In genomic region chr12:57149309-57149900, GRCh38 we compare ENCODE assay signal across 1 cellular context.
TF ChIP-seq lines count a peak whose summit lies in the region.

No MANE protein-coding gene starts in this region.

TF ChIP-seq in GM23338, 12 proteins besides CTCF, POLR2A, EP300 and RAD21 (continued from another document):
- TF ChIP-seq, protein P1, sequence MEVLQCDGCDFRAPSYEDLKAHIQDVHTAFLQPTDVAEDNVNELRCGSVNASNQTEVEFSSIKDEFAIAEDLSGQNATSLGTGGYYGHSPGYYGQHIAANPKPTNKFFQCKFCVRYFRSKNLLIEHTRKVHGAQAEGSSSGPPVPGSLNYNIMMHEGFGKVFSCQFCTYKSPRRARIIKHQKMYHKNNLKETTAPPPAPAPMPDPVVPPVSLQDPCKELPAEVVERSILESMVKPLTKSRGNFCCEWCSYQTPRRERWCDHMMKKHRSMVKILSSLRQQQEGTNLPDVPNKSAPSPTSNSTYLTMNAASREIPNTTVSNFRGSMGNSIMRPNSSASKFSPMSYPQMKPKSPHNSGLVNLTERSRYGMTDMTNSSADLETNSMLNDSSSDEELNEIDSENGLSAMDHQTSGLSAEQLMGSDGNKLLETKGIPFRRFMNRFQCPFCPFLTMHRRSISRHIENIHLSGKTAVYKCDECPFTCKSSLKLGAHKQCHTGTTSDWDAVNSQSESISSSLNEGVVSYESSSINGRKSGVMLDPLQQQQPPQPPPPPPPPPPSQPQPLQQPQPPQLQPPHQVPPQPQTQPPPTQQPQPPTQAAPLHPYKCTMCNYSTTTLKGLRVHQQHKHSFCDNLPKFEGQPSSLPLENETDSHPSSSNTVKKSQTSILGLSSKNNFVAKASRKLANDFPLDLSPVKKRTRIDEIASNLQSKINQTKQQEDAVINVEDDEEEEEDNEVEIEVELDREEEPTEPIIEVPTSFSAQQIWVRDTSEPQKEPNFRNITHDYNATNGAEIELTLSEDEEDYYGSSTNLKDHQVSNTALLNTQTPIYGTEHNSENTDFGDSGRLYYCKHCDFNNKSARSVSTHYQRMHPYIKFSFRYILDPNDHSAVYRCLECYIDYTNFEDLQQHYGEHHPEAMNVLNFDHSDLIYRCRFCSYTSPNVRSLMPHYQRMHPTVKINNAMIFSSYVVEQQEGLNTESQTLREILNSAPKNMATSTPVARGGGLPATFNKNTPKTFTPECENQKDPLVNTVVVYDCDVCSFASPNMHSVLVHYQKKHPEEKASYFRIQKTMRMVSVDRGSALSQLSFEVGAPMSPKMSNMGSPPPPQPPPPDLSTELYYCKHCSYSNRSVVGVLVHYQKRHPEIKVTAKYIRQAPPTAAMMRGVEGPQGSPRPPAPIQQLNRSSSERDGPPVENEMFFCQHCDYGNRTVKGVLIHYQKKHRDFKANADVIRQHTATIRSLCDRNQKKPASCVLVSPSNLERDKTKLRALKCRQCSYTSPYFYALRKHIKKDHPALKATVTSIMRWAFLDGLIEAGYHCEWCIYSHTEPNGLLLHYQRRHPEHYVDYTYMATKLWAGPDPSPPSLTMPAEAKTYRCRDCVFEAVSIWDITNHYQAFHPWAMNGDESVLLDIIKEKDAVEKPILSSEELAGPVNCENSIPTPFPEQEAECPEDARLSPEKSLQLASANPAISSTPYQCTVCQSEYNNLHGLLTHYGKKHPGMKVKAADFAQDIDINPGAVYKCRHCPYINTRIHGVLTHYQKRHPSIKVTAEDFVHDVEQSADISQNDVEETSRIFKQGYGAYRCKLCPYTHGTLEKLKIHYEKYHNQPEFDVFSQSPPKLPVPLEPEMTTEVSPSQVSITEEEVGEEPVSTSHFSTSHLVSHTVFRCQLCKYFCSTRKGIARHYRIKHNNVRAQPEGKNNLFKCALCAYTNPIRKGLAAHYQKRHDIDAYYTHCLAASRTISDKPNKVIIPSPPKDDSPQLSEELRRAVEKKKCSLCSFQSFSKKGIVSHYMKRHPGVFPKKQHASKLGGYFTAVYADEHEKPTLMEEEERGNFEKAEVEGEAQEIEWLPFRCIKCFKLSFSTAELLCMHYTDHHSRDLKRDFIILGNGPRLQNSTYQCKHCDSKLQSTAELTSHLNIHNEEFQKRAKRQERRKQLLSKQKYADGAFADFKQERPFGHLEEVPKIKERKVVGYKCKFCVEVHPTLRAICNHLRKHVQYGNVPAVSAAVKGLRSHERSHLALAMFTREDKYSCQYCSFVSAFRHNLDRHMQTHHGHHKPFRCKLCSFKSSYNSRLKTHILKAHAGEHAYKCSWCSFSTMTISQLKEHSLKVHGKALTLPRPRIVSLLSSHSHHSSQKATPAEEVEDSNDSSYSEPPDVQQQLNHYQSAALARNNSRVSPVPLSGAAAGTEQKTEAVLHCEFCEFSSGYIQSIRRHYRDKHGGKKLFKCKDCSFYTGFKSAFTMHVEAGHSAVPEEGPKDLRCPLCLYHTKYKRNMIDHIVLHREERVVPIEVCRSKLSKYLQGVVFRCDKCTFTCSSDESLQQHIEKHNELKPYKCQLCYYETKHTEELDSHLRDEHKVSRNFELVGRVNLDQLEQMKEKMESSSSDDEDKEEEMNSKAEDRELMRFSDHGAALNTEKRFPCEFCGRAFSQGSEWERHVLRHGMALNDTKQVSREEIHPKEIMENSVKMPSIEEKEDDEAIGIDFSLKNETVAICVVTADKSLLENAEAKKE (CRISPR knock-in tag; IDR thresholded peaks at IDR 0.05) = no peak
- TF ChIP-seq, protein P2, sequence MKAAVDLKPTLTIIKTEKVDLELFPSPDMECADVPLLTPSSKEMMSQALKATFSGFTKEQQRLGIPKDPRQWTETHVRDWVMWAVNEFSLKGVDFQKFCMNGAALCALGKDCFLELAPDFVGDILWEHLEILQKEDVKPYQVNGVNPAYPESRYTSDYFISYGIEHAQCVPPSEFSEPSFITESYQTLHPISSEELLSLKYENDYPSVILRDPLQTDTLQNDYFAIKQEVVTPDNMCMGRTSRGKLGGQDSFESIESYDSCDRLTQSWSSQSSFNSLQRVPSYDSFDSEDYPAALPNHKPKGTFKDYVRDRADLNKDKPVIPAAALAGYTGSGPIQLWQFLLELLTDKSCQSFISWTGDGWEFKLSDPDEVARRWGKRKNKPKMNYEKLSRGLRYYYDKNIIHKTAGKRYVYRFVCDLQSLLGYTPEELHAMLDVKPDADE (IDR thresholded peaks at IDR 0.05) = no peak
